In genomic region chr2:72952110-72952823, GRCh38 we compare ENCODE assay signal across 24 cellular contexts. TPM values are rescaled to one million over a fixed set of nuclear protein-coding genes. Genes with fewer than 3 reads are reported as not detected.
DNase-seq lines count a peak whose midpoint lies in the region; ATAC-seq, FAIRE-seq and TF ChIP-seq lines count a peak whose summit lies in the region.
"Had no signal": no experiment of that assay in that cellular context is flagged by ENCODE, and none has a peak within 500 bp of the region (broad histone marks: within the 10 kb centered on the region; RNA-seq: fewer than 3 reads in every experiment).

No MANE protein-coding gene starts in this region.

- no peak for TF ChIP-seq POLR2A in H1 (IDR thresholded peaks at IDR 0.05; ENCODE audit: control extremely low read depth in 1 of 2, low read depth in 2 of 2, low read length in 2 of 2)

- no peak overlapping the region for H3K23ac ChIP-seq in H1 (ENCODE audit: insufficient read length)

- WGBS in H1 (ENCODE audit: extremely low coverage in 1 of 2, insufficient coverage in 1 of 2, insufficient read length in 1 of 2, insufficient replicate concordance in 2 of 2, low coverage in 1 of 2, low lambda C conversion rate in 2 of 2, missing lambda C conversion rate in 1 of 2), 2 experiments = 67% methylated on average over 8 of the region's 8 CpGs; no CpG with 5 or more reads in 1 of the 2 experiments

- H4K20me1 ChIP-seq in Loucy (ENCODE audit: insufficient read depth, low read length, poor library complexity, severe bottlenecking) (peaks cover 20% of the 10 kb centered on the region), H1 (replicated peaks in 1 of 2; ENCODE audit: control insufficient read depth in 1 of 2, insufficient read depth in 2 of 2, low read length in 2 of 2) (no peaks in the 10 kb centered on the region), neural progenitor cell (ENCODE audit: low read depth) (no peaks in the 10 kb centered on the region)

- POLR2A ChIA-PET in H1 (lab: Charles Lee; ENCODE audit: partially characterized antibody) = interaction anchor here (0.7 to 5.0 kb wide), 12 partner anchors 8 to 172 kb away, joined by 3 to 29 read pairs (median 6); partner anchors contain the start of gene EMX1

- H3K27me3 ChIP-seq in Loucy (ENCODE audit: insufficient read depth, low read length, poor library complexity, severe bottlenecking) (no peaks in the 10 kb centered on the region), H1 (replicated peaks in 1 of 4; ENCODE audit: control insufficient read depth in 3 of 4, extremely low read depth in 1 of 4, insufficient read depth in 3 of 4, low read length in 3 of 4) (peaks cover 0 to 1% (median 0%) of the 10 kb centered on the region in 4 experiments; a peak in 1 of 7 replicates), neural progenitor cell (no peaks in the 10 kb centered on the region)
- H3K27me3 ChIP-seq: BE2C, upper lobe of right lung had no signal

- ATAC-seq in HG02981 (IDR thresholded peaks at IDR 0.05; ENCODE audit: unreplicated experiment) = no peak
- ATAC-seq: activated T-cell treated with anti-CD3 and anti-CD28 coated beads, Interleukin-2, amount 50 U/mL, for 72 hours; left colon; upper lobe of right lung had no signal

- H3K27ac ChIP-seq in H1 (ENCODE audit: low read depth, low read length) (peak overlapping the region; percentile 93), neural progenitor cell (no peak overlapping the region)
- H3K27ac ChIP-seq: skin epidermis, upper lobe of right lung had no signal

- peak overlapping the region; percentile 96 for H2BK120ac ChIP-seq in H1 (replicated peaks; ENCODE audit: low read depth, low read length)

- FAIRE-seq in H1 (lab: Jason Lieb, UNC) = no peak
- FAIRE-seq: astrocyte, colon had no signal

- H3K4me2 ChIP-seq in Loucy (ENCODE audit: low read depth, low read length, poor library complexity, severe bottlenecking) (no peak overlapping the region), H1 (ENCODE audit: insufficient read depth in 1 of 2, low read depth in 2 of 2, low read length in 2 of 2) (peak overlapping the region; percentile 31 to 53; a peak in 3 of 4 replicates), neural progenitor cell (no peak overlapping the region)

- no peaks in the 10 kb centered on the region; the same call in 1 of the 2 replicates for H3K79me1 ChIP-seq in H1 (ENCODE audit: low read depth, low read length)

- CTCF ChIA-PET in H1 (lab: Charles Lee; ENCODE audit: partially characterized antibody) = interaction anchor here (0.6 to 25.6 kb wide), 20 partner anchors 8 to 225 kb away, joined by 3 to 490 read pairs (median 6); partner anchors contain the start of genes EMX1 and SPR

- 0 out of 2 replicates have a peak overlapping the region, but pooled peaks have one; percentile 50 for H2BK15ac ChIP-seq in H1 (ENCODE audit: low read length)

- peak overlapping the region; percentile 98 for H4K91ac ChIP-seq in H1 (replicated peaks; ENCODE audit: insufficient read length, low read length)

- H3K4me3 Mint-ChIP-seq in neural progenitor cell = peak overlapping the region; percentile 66
- H3K4me3 Mint-ChIP-seq: activated T-cell treated with anti-CD3 and anti-CD28 coated beads, Interleukin-2, amount 50 U/mL, for 72 hours; nephron had no signal

- no peak overlapping the region for H4K8ac ChIP-seq in H1 (ENCODE audit: extremely low read depth, insufficient read depth, low read length)

- H3K23me2 ChIP-seq in H1 (ENCODE audit: low read depth, low read length) = no peaks in the 10 kb centered on the region

- no peak for TF ChIP-seq EP300 in H1 (IDR thresholded peaks at IDR 0.05; ENCODE audit: borderline replicate concordance in 1 of 2, low read depth in 2 of 2, low read length in 2 of 2)

- no peak overlapping the region for H3K56ac ChIP-seq in H1 (replicated peaks; ENCODE audit: insufficient read length, low read depth, low read length)

- H2AK5ac ChIP-seq in H1 (ENCODE audit: low read depth, low read length) = peak overlapping the region; percentile 99

- H3K36me3 Mint-ChIP-seq in neural progenitor cell = peaks cover 3% of the 10 kb centered on the region

- H3K9ac ChIP-seq in Loucy (ENCODE audit: low read depth, low read length, poor library complexity, severe bottlenecking) (no peak overlapping the region), H1 (replicated peaks in 1 of 4; ENCODE audit: extremely low read depth in 1 of 4, low read depth in 3 of 4, low read length in 3 of 4) (no peak overlapping the region), neural progenitor cell (no peak overlapping the region)

- DNase-seq in NCI-H1694 treated with DMSO at 0.1 percent for 48 hours (lab: John Stamatoyannopoulos, UW) (peak; percentile 19), NCI-H1694 (lab: John Stamatoyannopoulos, UW) (no peak), H1 (ENCODE audit: low read depth in 1 of 2, low spot score in 2 of 2) (no peak), neural progenitor cell (ENCODE audit: low spot score) (no peak)
- no peak for DNase-seq in stimulated activated naive CD4-positive, alpha-beta T cell treated with Interleukin-2 at 50 U/mL for 16 hours (lab: John Stamatoyannopoulos, UW)
- DNase-seq in activated T-cell treated with anti-CD3 and anti-CD28 coated beads, Interleukin-2, amount 50 U/mL, for 48 hours = no peak
- DNase-seq: activated naive CD4-positive, alpha-beta T cell treated with anti-CD3 and anti-CD28 coated beads, Interleukin-2, amount 50 U/mL, for 16 hours; activated T-cell treated with anti-CD3 and anti-CD28 coated beads, Interleukin-2, amount 50 U/mL, for 72 hours; BE2C; GDM1; GOT3; left colon; MV-4-11; NCI-H2029; stimulated activated CD4-positive, alpha-beta T cell treated with anti-CD3 and anti-CD28 coated beads, Interleukin-4, amount 100 ng/mL, for 1 hour; upper lobe of right lung had no signal

- H3K4me3 ChIP-seq in Loucy (ENCODE audit: low read length, poor library complexity, severe bottlenecking) (no peak overlapping the region), H1 (ENCODE audit: extremely low read depth in 1 of 4, insufficient read depth in 2 of 4, low read depth in 3 of 4, low read length in 4 of 4) (no peak overlapping the region), neural progenitor cell (no peak overlapping the region)
- H3K4me3 ChIP-seq: skin epidermis, upper lobe of right lung had no signal

- no peaks in the 10 kb centered on the region for H3K9me3 ChIP-seq in Loucy (ENCODE audit: insufficient read depth, low read depth, low read length)
- H3K9me3 ChIP-seq in H1 (ENCODE audit: insufficient read depth in 2 of 2, low read depth in 1 of 2, low read length in 1 of 2) = no peaks in the 10 kb centered on the region
- H3K9me3 ChIP-seq in neural progenitor cell (ENCODE audit: low read depth) = no peaks in the 10 kb centered on the region
- H3K9me3 ChIP-seq: BE2C, upper lobe of right lung had no signal

- H2AFZ ChIP-seq in Loucy (ENCODE audit: low read length) (no peak overlapping the region), H1 (ENCODE audit: low read length) (no peak overlapping the region), neural progenitor cell (replicated peaks) (no peak overlapping the region)

- H3K9me2 ChIP-seq in Loucy (replicated peaks; ENCODE audit: low read depth, low read length) = no peaks in the 10 kb centered on the region

- peak overlapping the region; percentile 92 for H3K4ac ChIP-seq in H1 (replicated peaks; ENCODE audit: insufficient read length, low read depth, low read length)

- H3F3A ChIP-seq in Loucy (ENCODE audit: low read depth) = no peaks in the 10 kb centered on the region
- peaks cover 20% of the 10 kb centered on the region for H3F3A ChIP-seq in neural progenitor cell (ENCODE audit: low read depth)

- peaks cover 24% of the 10 kb centered on the region for H3K4me1 Mint-ChIP-seq in neural progenitor cell

- H2BK5ac ChIP-seq in H1 (ENCODE audit: low read depth, low read length) = peak overlapping the region; percentile 100

- no peaks in the 10 kb centered on the region for H3K9me3 Mint-ChIP-seq in neural progenitor cell
- H3K9me3 Mint-ChIP-seq: activated T-cell treated with anti-CD3 and anti-CD28 coated beads, Interleukin-2, amount 50 U/mL, for 72 hours; nephron had no signal

- H3K79me2 ChIP-seq in Loucy (ENCODE audit: insufficient read depth, low read length) (peaks cover 33% of the 10 kb centered on the region), H1 (ENCODE audit: control insufficient read depth in 1 of 2, insufficient read depth in 2 of 2, low read length in 2 of 2) (no peaks in the 10 kb centered on the region), neural progenitor cell (ENCODE audit: low read depth) (no peaks in the 10 kb centered on the region)

- H2BK20ac ChIP-seq in H1 (ENCODE audit: low read length) = peak overlapping the region; percentile 99; the same call in 1 of the 2 replicates

- peak overlapping the region; percentile 86 for H3K18ac ChIP-seq in H1 (ENCODE audit: extremely low read depth, low read length)

- peak overlapping the region; percentile 81 for H3K27ac Mint-ChIP-seq in neural progenitor cell
- H3K27ac Mint-ChIP-seq: activated T-cell treated with anti-CD3 and anti-CD28 coated beads, Interleukin-2, amount 50 U/mL, for 72 hours had no signal

- peak overlapping the region; percentile 99 for H2BK12ac ChIP-seq in H1 (ENCODE audit: low read depth, low read length)

- H3K36me3 ChIP-seq in Loucy (ENCODE audit: insufficient read depth, low read length) = no peaks in the 10 kb centered on the region
- H3K36me3 ChIP-seq in H1 (ENCODE audit: control insufficient read depth in 2 of 4, insufficient read depth in 4 of 4, low read length in 3 of 4) = no peaks in the 10 kb centered on the region
- H3K36me3 ChIP-seq in neural progenitor cell = no peaks in the 10 kb centered on the region
- H3K36me3 ChIP-seq: BE2C, upper lobe of right lung had no signal

- H3K4me1 ChIP-seq in Loucy (ENCODE audit: insufficient read depth, low read length, poor library complexity, severe bottlenecking) = peaks cover 28% of the 10 kb centered on the region
- H3K4me1 ChIP-seq in H1 (replicated peaks in 1 of 4; ENCODE audit: control insufficient read depth in 3 of 4, insufficient read depth in 4 of 4, low read length in 3 of 4) = peaks cover 3 to 24% (median 17%) of the 10 kb centered on the region in 4 experiments
- H3K4me1 ChIP-seq in neural progenitor cell = peaks cover 51% of the 10 kb centered on the region
- H3K4me1 ChIP-seq: BE2C, upper lobe of right lung had no signal

- peaks cover 19% of the 10 kb centered on the region for H3K27me3 Mint-ChIP-seq in neural progenitor cell (ENCODE audit: insufficient read depth, low read depth)

- H4K5ac ChIP-seq in H1 (ENCODE audit: insufficient read length, low read depth, low read length) = no peak overlapping the region

- no peak overlapping the region for H3K14ac ChIP-seq in H1 (ENCODE audit: insufficient read length)

- TF ChIP-seq CTCF in Loucy (conservative IDR thresholded peaks at IDR 0.05; ENCODE audit: low read length) (peak; percentile 21; the same call in 1 of the 2 replicates), H1 (IDR thresholded peaks at IDR 0.05; ENCODE audit: control extremely low read depth in 1 of 3, insufficient read depth in 1 of 3, low read depth in 1 of 3, low read length in 3 of 3) (peak in 2 of 3 experiments; percentile 45 to 49; a peak in 3 of 4 replicates), neural progenitor cell (IDR thresholded peaks at IDR 0.05) (peak; percentile 16)

- TF ChIP-seq RAD21 in H1 (IDR thresholded peaks at IDR 0.05 in 1 of 2, conservative IDR thresholded peaks at IDR 0.05 in 1 of 2; ENCODE audit: low read depth in 2 of 2, low read length in 2 of 2) = peak; percentile 49 to 63

RNA-seq across cellular contexts. Expression of gene EMX1, which starts 34.9 kb away (rescaled TPM):
- total RNA-seq in H1 (2021; fragmentation: NEBNext Ultra II Directional; extraction: Animal tissue kit (Norgen Biotek cat#: 25700)) = 4.8 and 4.9 TPM in 2 replicates
- 2.4 and 3.3 TPM in 2 replicates for polyA plus RNA-seq in H1 (2011; rRNA removed)
- 2.8 TPM for polyA plus RNA-seq in H1 (2011; cell fraction: cytosol; rRNA removed)
- polyA plus RNA-seq in H1 (2011; cell fraction: nucleus; rRNA removed) = 3.5 TPM
- 2.2 to 3.8 TPM (median 3.0 TPM) in 4 replicates for polyA plus RNA-seq in H1 (2012, experiment 1 of 2)
- 1.8 TPM for polyA plus RNA-seq in H1 (2012, experiment 2 of 2)
- polyA plus RNA-seq in H1 (2013, experiment 1 of 2) = 3.2 TPM
- polyA plus RNA-seq in H1 (2013, experiment 2 of 2) = 3.2 TPM
- polyA minus RNA-seq in H1 (2011; rRNA and poly(A)+ RNA removed) = 1.1 and 2.1 TPM in 2 replicates
- 3.4 TPM for polyA minus RNA-seq in H1 (2011; cell fraction: cytosol; rRNA and poly(A)+ RNA removed)
- polyA minus RNA-seq in H1 (2011; cell fraction: nucleus; rRNA and poly(A)+ RNA removed) = 3.5 TPM
- total RNA-seq in neural progenitor cell (ENCODE audit: low replicate concordance) = 0.43 and 7.3 TPM in 2 replicates
- total RNA-seq: NCI-H460, posterior vena cava, upper lobe of right lung had no signal

Comparison
In these comparisons a context has a peak if more than half of its experiments do, and no peak if none do; other contexts are left out.
1. H3K4me2 ChIP-seq: peak in H1 (2 of 2); none in Loucy (single experiment) and neural progenitor cell (single experiment).
2. Peak in every context shown above with its lines, with median percentiles within 50 percentile points of each other: CTCF ChIP-seq.